15 cellular contexts compared by ENCODE assay signal in the genomic region with DNA sequence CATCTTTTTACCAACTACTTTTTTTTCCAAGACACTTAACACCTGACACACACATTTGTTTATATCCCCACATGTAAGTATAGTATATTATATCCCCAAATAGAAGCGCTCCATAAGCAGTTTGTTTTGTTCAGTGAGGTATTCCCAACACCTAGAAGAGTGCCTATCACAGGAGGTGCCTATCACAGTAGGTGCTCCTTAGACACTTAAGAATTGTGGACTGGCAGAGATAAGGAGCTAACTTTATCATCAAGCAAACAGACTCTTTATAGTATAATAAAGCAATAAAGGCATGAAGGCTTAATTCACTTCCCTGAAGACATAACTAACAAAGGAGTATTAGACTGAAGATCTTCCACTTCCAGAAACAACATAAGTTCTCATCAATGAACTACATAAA.
"Had no signal": no experiment of that assay in that cellular context is flagged by ENCODE, and none has a peak within 500 bp of the region (broad histone marks: within the 10 kb centered on the region; RNA-seq: fewer than 3 reads in every experiment).

No MANE protein-coding gene starts in this region.

- H3K27ac Mint-ChIP-seq: activated CD8-positive, alpha-beta T cell treated with anti-CD3 and anti-CD28 coated beads for 36 hours; activated naive CD4-positive, alpha-beta T cell treated with anti-CD3 and anti-CD28 coated beads, Interleukin-2, amount 50 U/mL, for 72 hours had no signal

- H3K4me1 Mint-ChIP-seq: nephron progenitor cell had no signal

- H3K27ac ChIP-seq: cardiac muscle cell, esophagus squamous epithelium, spleen, thoracic aorta, VCaP had no signal

- ATAC-seq: activated CD8-positive, alpha-beta T cell treated with anti-CD3 and anti-CD28 coated beads for 36 hours; activated naive CD4-positive, alpha-beta T cell treated with anti-CD3 and anti-CD28 coated beads, Interleukin-2, amount 50 U/mL, for 72 hours; activated T-cell treated with anti-CD3 and anti-CD28 coated beads, Interleukin-2, amount 50 U/mL, for 4 hours; left ventricle myocardium superior; sciatic nerve had no signal

- DNase-seq: activated CD4-positive, alpha-beta T cell treated with anti-CD3 and anti-CD28 coated beads for 4 hours; activated CD8-positive, alpha-beta T cell treated with anti-CD3 and anti-CD28 coated beads for 36 hours; activated gamma-delta T cell; activated T-cell treated with anti-CD3 and anti-CD28 coated beads, Interleukin-2, amount 50 U/mL, for 4 hours; esophagus squamous epithelium; hypothalamus; left ventricle myocardium superior; nephron progenitor cell; spleen; SW 1271 had no signal

- H3K36me3 ChIP-seq: cardiac muscle cell, thoracic aorta had no signal

- H3K9me3 Mint-ChIP-seq: activated CD8-positive, alpha-beta T cell treated with anti-CD3 and anti-CD28 coated beads for 36 hours had no signal

- H3K4me3 Mint-ChIP-seq: activated CD8-positive, alpha-beta T cell treated with anti-CD3 and anti-CD28 coated beads for 36 hours; activated T-cell treated with anti-CD3 and anti-CD28 coated beads, Interleukin-2, amount 50 U/mL, for 4 hours; nephron progenitor cell had no signal

- H3K4me3 ChIP-seq: cardiac muscle cell, esophagus squamous epithelium, spleen, thoracic aorta had no signal

- H3K27me3 ChIP-seq: cardiac muscle cell, esophagus squamous epithelium, spleen had no signal

- H3K27me3 Mint-ChIP-seq: activated CD8-positive, alpha-beta T cell treated with anti-CD3 and anti-CD28 coated beads for 36 hours had no signal

- H3K9me3 ChIP-seq: esophagus squamous epithelium, thoracic aorta had no signal
